Comparison of ENCODE assay signal across 14 cellular contexts in the genomic region with DNA sequence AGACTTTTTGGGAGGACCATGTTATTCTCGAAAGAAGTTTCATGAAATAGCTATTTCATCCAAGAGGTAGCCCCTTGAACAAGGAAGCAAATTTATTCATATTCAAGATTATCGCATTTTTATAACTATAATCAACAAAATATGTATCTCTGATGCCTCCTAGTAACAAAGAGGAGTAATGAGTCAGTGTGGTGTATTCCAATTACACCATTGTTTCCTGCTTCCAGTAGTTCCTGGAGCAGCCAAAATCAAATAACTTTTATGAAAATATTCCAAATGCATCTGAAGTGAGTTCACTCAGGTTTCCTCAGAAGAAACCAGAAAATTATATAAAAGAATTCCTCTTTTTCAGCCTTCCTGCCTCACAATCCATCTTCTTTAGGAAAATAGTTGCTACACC. TPM values are rescaled to one million over a fixed set of nuclear protein-coding genes. Genes with fewer than 3 reads are reported as not detected.
DNase-seq lines count a peak whose midpoint lies in the region; ATAC-seq and TF ChIP-seq lines count a peak whose summit lies in the region.
"Had no signal": no experiment of that assay in that cellular context is flagged by ENCODE, and none has a peak within 500 bp of the region (broad histone marks: within the 10 kb centered on the region; RNA-seq: fewer than 3 reads in every experiment).

No MANE protein-coding gene starts in this region.

- H3K4me3 ChIP-seq in cardiac fibroblast (replicated peaks in 1 of 2; ENCODE audit: low read depth in 2 of 2, low read length in 2 of 2), result no peak overlapping the region
- H3K4me3 ChIP-seq in epithelial cell of esophagus (ENCODE audit: low read length), result no peak overlapping the region
- no peak overlapping the region for H3K4me3 ChIP-seq in PC-9

- CTCF ChIA-PET in PC-9 (lab: Charles Lee), result no interaction called here

- 0 out of 2 replicates have a peak, but pooled peaks cover 5% of the 10 kb centered on the region for H3F3A ChIP-seq in PC-9 (ENCODE audit: insufficient read depth, low read depth)

- H3K36me3 ChIP-seq in PC-9 (ENCODE audit: low read depth), result peaks cover 6% of the 10 kb centered on the region; the same call in 1 of the 2 replicates

- no peak for TF ChIP-seq CTCF in cardiac fibroblast (IDR thresholded peaks at IDR 0.05; ENCODE audit: low read depth, low read length)
- TF ChIP-seq CTCF in epithelial cell of esophagus (IDR thresholded peaks at IDR 0.05; ENCODE audit: insufficient read depth, low read depth, low read length, missing control alignments), result no peak
- no peak for TF ChIP-seq CTCF in PC-9 (conservative IDR thresholded peaks at IDR 0.05)

- no peaks in the 10 kb centered on the region for H3K27me3 ChIP-seq in PC-9 (ENCODE audit: insufficient read depth, low read depth)

- no TSS peak for BruUV-seq in PC-9 (replicated peaks; lab: Mats Ljungman, UMichigan)

- no peak overlapping the region for H3K4me2 ChIP-seq in PC-9

- no peaks in the 10 kb centered on the region for H3K9me2 ChIP-seq in PC-9 (ENCODE audit: insufficient read depth)

- H3K27ac ChIP-seq in PC-9, result no peak overlapping the region
- H3K27ac ChIP-seq: 22Rv1 had no signal

- H3K9me3 ChIP-seq in PC-9 (ENCODE audit: insufficient read depth, low read depth), result no peaks in the 10 kb centered on the region

- intact Hi-C loops in PC-9 (cut with micrococcal nuclease; ENCODE audit: unreplicated experiment) (no loop called here), Right ventricle myocardium superior (cut with DNase I) (no loop called here)

- H3K79me2 ChIP-seq in PC-9 (ENCODE audit: low read depth), result no peaks in the 10 kb centered on the region

- H2AFZ ChIP-seq in PC-9, result no peak overlapping the region

- no peak for ATAC-seq in HG03354 (IDR thresholded peaks at IDR 0.05; ENCODE audit: poor library complexity, severe bottlenecking, unreplicated experiment)
- ATAC-seq in Right ventricle myocardium superior (ENCODE audit: poor library complexity), result no peak
- ATAC-seq: CD8-positive, alpha-beta T cell; HCT116 had no signal

- H4K20me1 ChIP-seq in PC-9 (ENCODE audit: insufficient read depth), result no peaks in the 10 kb centered on the region

- DNase-seq in ELR (ENCODE audit: low read depth) (peak; percentile 18), cardiac fibroblast (ENCODE audit: low read depth in 2 of 2) (peak; percentile 3 to 36), epithelial cell of esophagus (ENCODE audit: low read depth) (peak; percentile 1), kidney tubule cell (ENCODE audit: low spot score) (peak; percentile 1), PC-9 (no peak), Right ventricle myocardium superior (no peak)
- no peak for DNase-seq in activated CD4-positive, alpha-beta T cell treated with anti-CD3 and anti-CD28 coated beads, Interleukin-2, amount 50 U/mL, for 1 hour
- DNase-seq: CD8-positive, alpha-beta T cell; COR-L47; DND-41; GF-D8 had no signal

- peaks cover 11% of the 10 kb centered on the region for H3K4me1 ChIP-seq in PC-9 (replicated peaks; ENCODE audit: insufficient read depth)

- POLR2A ChIA-PET in PC-9 (lab: Charles Lee; ENCODE audit: unreplicated experiment), result no interaction called here

RNA-seq across cellular contexts. Expression of a gene that starts 43.0 kb away (rescaled TPM):
- total RNA-seq in PC-9 (2021) (26.2 and 34.0 TPM in 2 replicates), Right ventricle myocardium superior (2.6 TPM)

Comparison
In these comparisons a context has a peak if more than half of its experiments do, and no peak if none do; other contexts are left out.
1. DNase-seq: peak in ELR (single experiment), cardiac fibroblast (2 of 2), epithelial cell of esophagus (single experiment) and kidney tubule cell (single experiment); none in PC-9 (0 of 2), activated CD4-positive, alpha-beta T cell treated with anti-CD3 and anti-CD28 coated beads, Interleukin-2, amount 50 U/mL, for 1 hour (single experiment) and Right ventricle myocardium superior (single experiment).